8 cellular contexts compared by ENCODE assay signal in genomic region chr2:173963323-173963816, GRCh38. TPM values are rescaled to one million over a fixed set of nuclear protein-coding genes. Genes with fewer than 3 reads are reported as not detected.
A peak's percentile ranks its signal among the peaks of the same experiment; 100 is the strongest.
DNase-seq lines count a peak whose midpoint lies in the region; ATAC-seq and TF ChIP-seq lines count a peak whose summit lies in the region.

No MANE protein-coding gene starts in this region.

- peaks cover 77% of the 10 kb centered on the region for H3K79me2 ChIP-seq in neural progenitor cell (ENCODE audit: low read depth)

- peak overlapping the region; percentile 65 for H3K9ac ChIP-seq in neural progenitor cell

- H3K36me3 Mint-ChIP-seq in activated CD4-positive, alpha-beta T cell treated with anti-CD3 and anti-CD28 coated beads, Interleukin-2, amount 10 ng/mL, durations not matched to agents 7 days and 5 days (ENCODE audit: low read depth), result peaks cover 42% of the 10 kb centered on the region
- H3K36me3 Mint-ChIP-seq in neural progenitor cell, result peaks cover 31% of the 10 kb centered on the region

- DNase-seq in BE2C, result no peak
- DNase-seq in NCI-H2107 treated with DMSO at 0.1 percent for 48 hours (lab: John Stamatoyannopoulos, UW; ENCODE audit: unreplicated experiment), result peak; percentile 26
- peak; percentile 73 for DNase-seq in activated CD4-positive, alpha-beta T cell treated with anti-CD3 and anti-CD28 coated beads, Interleukin-2, amount 10 ng/mL, durations not matched to agents 7 days and 5 days
- no peak for DNase-seq in epithelial cell of proximal tubule (ENCODE audit: low read depth)
- no peak for DNase-seq in neural progenitor cell (ENCODE audit: low spot score)
- DNase-seq in vagina (ENCODE audit: extremely low spot score in 2 of 2), result no peak

- H3K4me1 Mint-ChIP-seq in activated CD4-positive, alpha-beta T cell treated with anti-CD3 and anti-CD28 coated beads, Interleukin-2, amount 10 ng/mL, durations not matched to agents 7 days and 5 days, result peaks cover 49% of the 10 kb centered on the region
- peaks cover 26% of the 10 kb centered on the region for H3K4me1 Mint-ChIP-seq in neural progenitor cell

- peak; percentile 29 for ATAC-seq in GM18502 (IDR thresholded peaks at IDR 0.05; ENCODE audit: poor library complexity, unreplicated experiment)
- peak; percentile 25 for ATAC-seq in HG02938 (IDR thresholded peaks at IDR 0.05; ENCODE audit: unreplicated experiment)

- peak overlapping the region; percentile 100 for H3K27ac Mint-ChIP-seq in activated CD4-positive, alpha-beta T cell treated with anti-CD3 and anti-CD28 coated beads, Interleukin-2, amount 10 ng/mL, durations not matched to agents 7 days and 5 days
- H3K27ac Mint-ChIP-seq in neural progenitor cell, result peak overlapping the region; percentile 98

- H3K4me1 ChIP-seq in BE2C (no peaks in the 10 kb centered on the region), neural progenitor cell (peaks cover 23% of the 10 kb centered on the region), vagina (peaks cover 59% of the 10 kb centered on the region)

- H3K4me3 ChIP-seq in BE2C (ENCODE audit: low read depth, low read length), result peak overlapping the region; percentile 73
- H3K4me3 ChIP-seq in epithelial cell of proximal tubule (ENCODE audit: low read depth, low read length), result peak overlapping the region; percentile 79
- H3K4me3 ChIP-seq in neural progenitor cell, result peak overlapping the region; percentile 99
- peak overlapping the region; percentile 64 to 96 for H3K4me3 ChIP-seq in vagina

- POLR2A ChIA-PET in activated CD4-positive, alpha-beta T cell treated with anti-CD3 and anti-CD28 coated beads, Interleukin-2, amount 10 ng/mL, durations not matched to agents 7 days and 5 days (lab: Charles Lee), result no interaction called here

- no peak overlapping the region for H2AFZ ChIP-seq in neural progenitor cell (replicated peaks)

- H3K4me2 ChIP-seq in neural progenitor cell, result peak overlapping the region; percentile 100

- TF ChIP-seq CTCF in BE2C (IDR thresholded peaks at IDR 0.05; ENCODE audit: low read depth, low read length), result peak; percentile 12; the same call in 1 of the 2 replicates
- peak; percentile 31 for TF ChIP-seq CTCF in epithelial cell of proximal tubule (conservative IDR thresholded peaks at IDR 0.05; ENCODE audit: low read depth, low read length)
- TF ChIP-seq CTCF in neural progenitor cell (IDR thresholded peaks at IDR 0.05), result peak; percentile 38
- peak in 1 of 3 experiments; percentile 44 for TF ChIP-seq CTCF in vagina (IDR thresholded peaks at IDR 0.05)

- H3K27me3 Mint-ChIP-seq in activated CD4-positive, alpha-beta T cell treated with anti-CD3 and anti-CD28 coated beads, Interleukin-2, amount 10 ng/mL, durations not matched to agents 7 days and 5 days, result no peaks in the 10 kb centered on the region
- H3K27me3 Mint-ChIP-seq in neural progenitor cell (ENCODE audit: insufficient read depth, low read depth), result peaks cover 13% of the 10 kb centered on the region

- H3K27me3 ChIP-seq in BE2C, result no peaks in the 10 kb centered on the region
- H3K27me3 ChIP-seq in neural progenitor cell, result no peaks in the 10 kb centered on the region
- no peaks in the 10 kb centered on the region for H3K27me3 ChIP-seq in vagina

- CTCF ChIA-PET in activated CD4-positive, alpha-beta T cell treated with anti-CD3 and anti-CD28 coated beads, Interleukin-2, amount 10 ng/mL, durations not matched to agents 7 days and 5 days (lab: Charles Lee), result no interaction called here

- peak overlapping the region; percentile 99 for H3K4me3 Mint-ChIP-seq in activated CD4-positive, alpha-beta T cell treated with anti-CD3 and anti-CD28 coated beads, Interleukin-2, amount 10 ng/mL, durations not matched to agents 7 days and 5 days
- H3K4me3 Mint-ChIP-seq in neural progenitor cell, result peak overlapping the region; percentile 96

- H3K36me3 ChIP-seq in BE2C (no peaks in the 10 kb centered on the region), neural progenitor cell (peaks cover 17% of the 10 kb centered on the region), vagina (peaks cover 0 to 6% of the 10 kb centered on the region in 2 donors)

- intact Hi-C loops in vagina (cut with DNase I), result loop anchor here (10.0 kb wide), 1 partner anchor 51 kb away; no protein-coding TSS in a partner anchor

- H4K20me1 ChIP-seq in neural progenitor cell (ENCODE audit: low read depth), result peaks cover 19% of the 10 kb centered on the region

- TF ChIP-seq POLR2A in vagina (IDR thresholded peaks at IDR 0.05), result no peak

- peaks cover 7% of the 10 kb centered on the region for H3K9me3 Mint-ChIP-seq in activated CD4-positive, alpha-beta T cell treated with anti-CD3 and anti-CD28 coated beads, Interleukin-2, amount 10 ng/mL, durations not matched to agents 7 days and 5 days
- peaks cover 25% of the 10 kb centered on the region for H3K9me3 Mint-ChIP-seq in neural progenitor cell

- H3K27ac ChIP-seq in neural progenitor cell (peak overlapping the region; percentile 97), vagina (peak overlapping the region; percentile 100)

- H3K9me3 ChIP-seq in BE2C (no peaks in the 10 kb centered on the region), neural progenitor cell (ENCODE audit: low read depth) (peaks cover 4% of the 10 kb centered on the region), vagina (no peaks in the 10 kb centered on the region)

- H3F3A ChIP-seq in neural progenitor cell (ENCODE audit: low read depth), result peaks cover 33% of the 10 kb centered on the region

RNA-seq across cellular contexts. Expression of gene SP3, which starts 1.8 kb away (rescaled TPM):
- polyA plus RNA-seq in BE2C (2012; ENCODE audit: insufficient read depth, insufficient read length, low read depth), result 19.1 TPM
- 100 to 1,000 TPM; 105 to 109 TPM for total RNA-seq in activated CD4-positive, alpha-beta T cell treated with anti-CD3 and anti-CD28 coated beads, Interleukin-2, amount 10 ng/mL, durations not matched to agents 7 days and 5 days
- 41.2 and 68.1 TPM in 2 replicates for total RNA-seq in epithelial cell of proximal tubule
- total RNA-seq in neural progenitor cell (ENCODE audit: low replicate concordance), result 148 and 210 TPM in 2 replicates
- total RNA-seq in vagina, result 119 TPM

Comparison
In these comparisons a context has a peak if more than half of its experiments do, and no peak if none do; other contexts are left out.
1. DNase-seq: peak in NCI-H2107 treated with DMSO at 0.1 percent for 48 hours (single experiment) and activated CD4-positive, alpha-beta T cell treated with anti-CD3 and anti-CD28 coated beads, Interleukin-2, amount 10 ng/mL, durations not matched to agents 7 days and 5 days (single experiment); none in BE2C (single experiment), epithelial cell of proximal tubule (single experiment), neural progenitor cell (single experiment) and vagina (0 of 2).
2. Peak in every context shown above with its lines, with median percentiles within 50 percentile points of each other: H3K4me3 ChIP-seq.